In the genomic region with DNA sequence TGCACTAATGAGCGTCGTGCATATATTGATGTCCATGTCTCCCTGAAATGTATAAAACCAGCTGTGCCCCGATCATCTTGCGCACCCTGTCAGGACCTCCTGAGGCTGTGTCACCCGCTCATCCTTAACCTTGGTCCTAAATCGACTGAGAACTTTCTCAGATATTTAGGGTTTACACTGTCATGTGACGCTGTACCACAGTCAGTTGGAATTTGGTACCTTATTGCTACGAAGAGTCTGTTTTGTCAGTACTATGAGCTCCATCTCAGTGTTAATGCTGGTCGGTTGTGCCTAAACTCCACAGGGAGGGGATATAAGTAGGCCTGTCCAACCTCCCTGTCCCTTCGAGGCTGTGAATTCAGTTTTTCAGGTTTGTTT, we compare ENCODE assay signal across 14 cellular contexts. TPM values are rescaled to one million over a fixed set of nuclear protein-coding genes. Genes with fewer than 3 reads are reported as not detected.
DNase-seq lines count a peak whose midpoint lies in the region; ATAC-seq and TF ChIP-seq lines count a peak whose summit lies in the region.
"Had no signal": no experiment of that assay in that cellular context is flagged by ENCODE, and none has a peak within 500 bp of the region (broad histone marks: within the 10 kb centered on the region; RNA-seq: fewer than 3 reads in every experiment).

No MANE protein-coding gene starts in this region.

- H3K36me3 Mint-ChIP-seq in T-helper 2 cell treated with Interferon-gamma antibody and Interleukin-4, amounts not matched to agents 5 μg/mL and 100 μg/mL, for 36 hours (ENCODE audit: low read depth): peaks cover 20% of the 10 kb centered on the region

- peaks cover 0 to 52% (median 20%) of the 10 kb centered on the region in 3 donors for H3K4me1 ChIP-seq in gastroesophageal sphincter
- H3K4me1 ChIP-seq in skeletal muscle tissue (ENCODE audit: control insufficient read depth in 3 of 3, insufficient read depth in 3 of 3, low read length in 3 of 3): peaks cover 12 to 22% (median 18%) of the 10 kb centered on the region in 3 donors

- peak overlapping the region; percentile 38 for H3K27ac Mint-ChIP-seq in T-helper 2 cell treated with Interferon-gamma antibody and Interleukin-4, amounts not matched to agents 5 μg/mL and 100 μg/mL, for 36 hours

- DNase-seq in T-helper 2 cell treated with Interferon-gamma antibody and Interleukin-4, amounts not matched to agents 5 μg/mL and 100 μg/mL, for 36 hours (ENCODE audit: low spot score): no peak
- DNase-seq in T-helper 2 cell: no peak
- no peak for DNase-seq in NCI-H510A (lab: John Stamatoyannopoulos, UW)
- DNase-seq in cortex of kidney (lab: John Stamatoyannopoulos, UW): no peak
- DNase-seq: 8988T; anterior cingulate cortex; DMS 273 treated with DMSO at 0.1 percent for 48 hours; NCI-H187 treated with DMSO at 0.1 percent for 48 hours; stimulated activated CD4-positive, alpha-beta T cell treated with anti-CD3 and anti-CD28 coated beads, Interleukin-12 subunit alpha, Interleukin-12 subunit beta, amount 100 ng/mL, for 4 hours had no signal

- TF ChIP-seq EP300 in gastroesophageal sphincter (IDR thresholded peaks at IDR 0.05): no peak

- H3K27ac ChIP-seq in gastroesophageal sphincter (peak overlapping the region in 3 of 4 donors; percentile 72 to 94 (median 87)), skeletal muscle tissue (ENCODE audit: low read depth, low read length) (peak overlapping the region; percentile 13)
- H3K27ac ChIP-seq: hepatocyte had no signal

- H3K9me3 ChIP-seq in gastroesophageal sphincter (no peaks in the 10 kb centered on the region), skeletal muscle tissue (ENCODE audit: control insufficient read depth in 3 of 3, low read length in 3 of 3) (no peaks in the 10 kb centered on the region)
- H3K9me3 ChIP-seq: mucosa of descending colon had no signal

- H3K27me3 Mint-ChIP-seq in T-helper 2 cell treated with Interferon-gamma antibody and Interleukin-4, amounts not matched to agents 5 μg/mL and 100 μg/mL, for 36 hours (ENCODE audit: low read depth): peaks cover 3% of the 10 kb centered on the region

- ATAC-seq in gastroesophageal sphincter: no peak
- ATAC-seq: mucosa of descending colon had no signal

- H3K36me3 ChIP-seq in gastroesophageal sphincter: no peaks in the 10 kb centered on the region
- no peaks in the 10 kb centered on the region for H3K36me3 ChIP-seq in skeletal muscle tissue (ENCODE audit: control insufficient read depth in 3 of 3, insufficient read depth in 3 of 3, low read length in 3 of 3)

- H3K9me3 Mint-ChIP-seq in T-helper 2 cell treated with Interferon-gamma antibody and Interleukin-4, amounts not matched to agents 5 μg/mL and 100 μg/mL, for 36 hours: no peaks in the 10 kb centered on the region

- no peak overlapping the region for H3K9ac ChIP-seq in skeletal muscle tissue (ENCODE audit: low read depth in 1 of 3, low read length in 3 of 3)

- H3K4me3 ChIP-seq in gastroesophageal sphincter (no peak overlapping the region), skeletal muscle tissue (ENCODE audit: low read length in 3 of 3) (no peak overlapping the region)
- H3K4me3 ChIP-seq: hepatocyte, mucosa of descending colon had no signal

- peak overlapping the region; percentile 34 for H3K4me3 Mint-ChIP-seq in T-helper 2 cell treated with Interferon-gamma antibody and Interleukin-4, amounts not matched to agents 5 μg/mL and 100 μg/mL, for 36 hours

- no peak for TF ChIP-seq CTCF in gastroesophageal sphincter (IDR thresholded peaks at IDR 0.05)

- no peak for TF ChIP-seq POLR2A in gastroesophageal sphincter (IDR thresholded peaks at IDR 0.05)

- H3K27me3 ChIP-seq in gastroesophageal sphincter (peaks cover 6% of the 10 kb centered on the region), skeletal muscle tissue (ENCODE audit: control insufficient read depth in 3 of 3, insufficient read depth in 3 of 3, low read length in 3 of 3) (peaks cover 0 to 12% (median 10%) of the 10 kb centered on the region in 3 donors)
- H3K27me3 ChIP-seq: hepatocyte had no signal

- 78 to 84% methylated on average over 5 to 10 of the region's 10 CpGs for WGBS in gastroesophageal sphincter (ENCODE audit: low coverage in 1 of 2), 2 donors

- peaks cover 31% of the 10 kb centered on the region for H3K4me1 Mint-ChIP-seq in T-helper 2 cell treated with Interferon-gamma antibody and Interleukin-4, amounts not matched to agents 5 μg/mL and 100 μg/mL, for 36 hours (ENCODE audit: low read depth)

RNA-seq across cellular contexts. Expression of a gene that starts 1.8 kb away (rescaled TPM):
- 100 to 1,000 TPM in 3 of 4 donors, 10 to 100 TPM in 1; 89.3 to 183 (median 126) TPM for total RNA-seq in gastroesophageal sphincter
- 6.3 TPM for total RNA-seq in skeletal muscle tissue

RNA-seq across cellular contexts. Expression of a gene that starts 6.5 kb away (rescaled TPM):
- not detected for total RNA-seq in gastroesophageal sphincter
- total RNA-seq in skeletal muscle tissue: not detected
- total RNA-seq: H4, hepatocyte, mucosa of descending colon had no signal

RNA-seq across cellular contexts. Expression of a gene that starts 8.0 kb away (rescaled TPM):
- 100 to 1,000 TPM in 3 of 4 donors, 10 to 100 TPM in 1; 29.9 to 138 (median 112) TPM for total RNA-seq in gastroesophageal sphincter
- 13.0 TPM for total RNA-seq in skeletal muscle tissue

RNA-seq across cellular contexts. Expression of a gene that starts 14.8 kb away (rescaled TPM):
- total RNA-seq in gastroesophageal sphincter (100 to 1,000 TPM; 219 to 467 (median 305) TPM), skeletal muscle tissue (15.7 TPM)

RNA-seq across cellular contexts. Expression of a gene that starts 16.9 kb away (rescaled TPM):
- total RNA-seq in gastroesophageal sphincter: 10 to 100 TPM in 2 of 4 donors, 1 to 10 TPM in 2; 8.5 to 35.3 (median 15.5) TPM
- 2.6 TPM for total RNA-seq in skeletal muscle tissue

Comparison
In these comparisons a context has a peak if more than half of its experiments do, and no peak if none do; other contexts are left out.
1. RNA of a gene that starts 1.8 kb away (total RNA-seq): 89.3 to 183 TPM in gastroesophageal sphincter; 6.3 TPM in skeletal muscle tissue (single experiment); every median in the first group is over 10 times any median in the second.